Comparison of ENCODE assay signal across 10 cellular contexts in the genomic region with DNA sequence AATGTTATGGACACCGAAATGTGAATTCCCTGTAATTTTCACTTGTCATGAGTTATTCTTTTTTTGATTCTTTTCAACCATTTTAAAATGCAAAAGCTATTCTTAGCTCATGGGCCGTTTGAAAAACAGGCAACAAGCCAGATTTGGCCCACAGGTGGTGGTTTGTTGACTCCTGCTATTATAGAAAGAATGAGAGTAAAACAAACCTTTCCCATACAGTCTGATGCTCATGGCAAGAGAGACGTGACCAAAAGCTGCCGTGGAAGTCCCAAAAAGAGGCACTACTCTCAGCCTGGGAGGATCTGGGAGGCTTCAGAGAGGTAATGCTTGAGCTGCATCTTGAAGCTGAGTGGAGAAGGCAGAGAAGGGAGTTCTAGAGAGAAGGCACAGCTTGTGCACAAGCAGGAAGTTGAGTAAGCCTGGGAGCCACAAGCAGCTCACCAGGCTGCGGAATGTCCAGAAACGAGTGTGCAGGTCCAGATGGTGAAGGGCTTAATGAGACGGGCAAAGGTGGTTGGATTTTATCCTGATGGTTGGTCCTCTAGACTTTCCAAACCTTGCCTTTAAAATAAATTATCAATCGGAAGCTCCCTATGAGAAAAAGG. TPM values are rescaled to one million over a fixed set of nuclear protein-coding genes. Genes with fewer than 3 reads are reported as not detected.
A peak's percentile ranks its signal among the peaks of the same experiment; 100 is the strongest.
DNase-seq lines count a peak whose midpoint lies in the region; ATAC-seq, FAIRE-seq and TF ChIP-seq lines count a peak whose summit lies in the region.
"Had no signal": no experiment of that assay in that cellular context is flagged by ENCODE, and none has a peak within 500 bp of the region (broad histone marks: within the 10 kb centered on the region; RNA-seq: fewer than 3 reads in every experiment).

No MANE protein-coding gene starts in this region.

- H3K4me1 ChIP-seq in GM12878 (ENCODE audit: control insufficient read depth, insufficient read depth, low read length) (peaks cover 21% of the 10 kb centered on the region), PC-3 (ENCODE audit: insufficient read depth, low read length) (no peaks in the 10 kb centered on the region)

- H2AFZ ChIP-seq in GM12878 (ENCODE audit: control insufficient read depth, low read depth, low read length), result peak overlapping the region; percentile 68
- no peak overlapping the region for H2AFZ ChIP-seq in PC-3 (ENCODE audit: low read length)
- H2AFZ ChIP-seq: PC-9 had no signal

- H3K27me3 ChIP-seq in GM12878 (replicated peaks in 1 of 2; ENCODE audit: control insufficient read depth in 2 of 2, insufficient read depth in 2 of 2, low read length in 1 of 2) (no peaks in the 10 kb centered on the region), PC-3 (ENCODE audit: low read length) (peaks cover 61% of the 10 kb centered on the region)

- 4% methylated on average over 8 of the region's 8 CpGs for WGBS in GM12878 (ENCODE audit: insufficient coverage, insufficient replicate concordance, low lambda C conversion rate, missing lambda C conversion rate)

- peak; percentile 88 for ATAC-seq in HG03442 (IDR thresholded peaks at IDR 0.05; ENCODE audit: unreplicated experiment)
- peak; percentile 84 for ATAC-seq in GM12878
- ATAC-seq in PC-3, result no peak
- ATAC-seq: sciatic nerve had no signal

- H3K4me3 ChIP-seq in GM12864 (ENCODE audit: low read depth, low read length) (peak overlapping the region; percentile 1; the same call in 1 of the 2 replicates), GM12878 (peak overlapping the region; percentile 54; the same call in 1 of the 2 replicates), PC-3 (ENCODE audit: low read length) (no peak overlapping the region)
- H3K4me3 ChIP-seq: PC-9 had no signal

- no peaks in the 10 kb centered on the region for H4K20me1 ChIP-seq in GM12878 (ENCODE audit: control insufficient read depth, insufficient read depth)
- H4K20me1 ChIP-seq in PC-3 (ENCODE audit: low read length), result no peaks in the 10 kb centered on the region

- CTCF ChIA-PET in GM12878 (lab: Yijun Ruan, JAX), result interaction anchor here (0.5 to 1.8 kb wide), 10 partner anchors 12 to 297 kb away, joined by 3 to 8 read pairs (median 4); no protein-coding TSS in a partner anchor
- CTCF ChIA-PET in PC-3 (lab: Charles Lee), result no interaction called here

- H3K36me3 ChIP-seq in GM12878 (ENCODE audit: control insufficient read depth in 2 of 2, insufficient read depth in 2 of 2, low read length in 1 of 2) (no peaks in the 10 kb centered on the region), PC-3 (ENCODE audit: low read depth, low read length) (no peaks in the 10 kb centered on the region)

- RAD21 ChIA-PET in GM12878 (lab: Charles Lee; ENCODE audit: unreplicated experiment), result interaction anchor here (0.7 to 6.0 kb wide), 20 partner anchors 8 to 365 kb away, joined by 3 to 60 read pairs (median 4); a partner anchor contains a TSS

- FAIRE-seq in GM12878 (lab: Jason Lieb, UNC), result peak; percentile 91

- peak overlapping the region; percentile 83 for H3K27ac ChIP-seq in GM12878 (ENCODE audit: control insufficient read depth, insufficient read depth)
- H3K27ac ChIP-seq in PC-3 (ENCODE audit: low read length), result no peak overlapping the region
- H3K27ac ChIP-seq: PC-9 had no signal

- TF ChIP-seq CTCF in GM12864 (IDR thresholded peaks at IDR 0.05; ENCODE audit: low read depth, low read length, missing control alignments) (no peak), GM20000 (IDR thresholded peaks at IDR 0.05; ENCODE audit: extremely low read depth, missing control alignments) (no peak), GM12878 (IDR thresholded peaks at IDR 0.05 in 2 of 3, conservative IDR thresholded peaks at IDR 0.05 in 1 of 3; ENCODE audit: control insufficient read depth in 2 of 3, extremely low read depth in 1 of 3, insufficient read depth in 1 of 3, low read depth in 3 of 3, low read length in 3 of 3) (no peak), PC-3 (conservative IDR thresholded peaks at IDR 0.05; ENCODE audit: low read depth, low read length) (no peak)

- POLR2A ChIA-PET in GM12878 (lab: Charles Lee) (interaction anchor here (1.0 to 1.8 kb wide), 11 partner anchors 8 to 301 kb away, joined by 3 to 11 read pairs (median 4); no protein-coding TSS in a partner anchor), PC-3 (lab: Charles Lee; ENCODE audit: unreplicated experiment) (no interaction called here)

- peak overlapping the region; percentile 53 for H3K9ac ChIP-seq in GM12878 (ENCODE audit: control insufficient read depth, insufficient read depth, low read length)
- H3K9ac ChIP-seq in PC-3 (ENCODE audit: low read length), result no peak overlapping the region

- in situ Hi-C loops in GM12878 (cut with MboI), result no loop called here

- BruUV-seq in GM12878 (replicated peaks; lab: Mats Ljungman, UMichigan) (no TSS peak), PC-3 (replicated peaks; lab: Mats Ljungman, UMichigan) (no TSS peak)

- no peak for TF ChIP-seq EP300 in GM12878 (IDR thresholded peaks at IDR 0.05; ENCODE audit: borderline replicate concordance in 1 of 2, control insufficient read depth in 1 of 2, low read depth in 2 of 2, low read length in 2 of 2)

- TF ChIP-seq RAD21 in GM12878 (IDR thresholded peaks at IDR 0.05; ENCODE audit: insufficient read depth, low read depth, low read length), result no peak

- TF ChIP-seq POLR2A in GM12878 (IDR thresholded peaks at IDR 0.05; ENCODE audit: low read depth, low read length), result peak; percentile 51

- H3K9me2 ChIP-seq in PC-3 (replicated peaks; ENCODE audit: low read length), result no peaks in the 10 kb centered on the region

- SMC1A ChIA-PET in GM12878 (lab: Charles Lee; ENCODE audit: uncharacterized antibody, unreplicated experiment), result interaction anchor here (0.6 to 21.2 kb wide), 11 partner anchors 15 to 247 kb away, joined by 3 to 367 read pairs (median 4); no protein-coding TSS in a partner anchor

- H3F3A ChIP-seq in PC-3 (ENCODE audit: low read length, unreplicated experiment), result no peaks in the 10 kb centered on the region

- DNase-seq in GM12864 (ENCODE audit: low read depth) (no peak), GM20000 (ENCODE audit: low spot score) (peak; percentile 64), GM12878 (ENCODE audit: low read depth, low spot score) (peak; percentile 59), DMS114 treated with DMSO at 0.1 percent for 48 hours (lab: John Stamatoyannopoulos, UW; ENCODE audit: unreplicated experiment) (no peak), PC-3 (no peak)
- DNase-seq in stimulated activated naive CD4-positive, alpha-beta T cell treated with Interleukin-2 at 50 U/mL for 16 hours (lab: John Stamatoyannopoulos, UW), result no peak
- no peak for DNase-seq in activated naive CD4-positive, alpha-beta T cell treated with anti-CD3 and anti-CD28 coated beads, Interleukin-2, amount 50 U/mL, for 16 hours
- DNase-seq: PC-9 had no signal

- H3K4me2 ChIP-seq in GM12878 (ENCODE audit: control insufficient read depth, insufficient read depth) (peak overlapping the region; percentile 81), PC-3 (ENCODE audit: low read length) (no peak overlapping the region)
- H3K4me2 ChIP-seq: PC-9 had no signal

- H3K9me3 ChIP-seq in GM12878 (replicated peaks; ENCODE audit: control insufficient read depth, insufficient read depth, low read length), result no peaks in the 10 kb centered on the region; the same call in 2 of the 3 replicates
- no peaks in the 10 kb centered on the region for H3K9me3 ChIP-seq in PC-3 (ENCODE audit: low read length)

- H3K79me2 ChIP-seq in GM12878 (ENCODE audit: control insufficient read depth, insufficient read depth, low read length), result peaks cover 90% of the 10 kb centered on the region
- no peaks in the 10 kb centered on the region for H3K79me2 ChIP-seq in PC-3 (ENCODE audit: low read length)

- intact Hi-C loops in GM12878 (cut with micrococcal nuclease; ENCODE audit: unreplicated experiment) (no loop called here), PC-3 (cut with micrococcal nuclease) (no loop called here)

TF ChIP-seq in GM12878, 131 proteins besides CTCF, POLR2A, EP300 and RAD21 (continues in another document):
- TF ChIP-seq TAF1 (IDR thresholded peaks at IDR 0.05; ENCODE audit: borderline replicate concordance, low read depth, low read length) (peak; percentile 47; the same call in 1 of the 2 replicates), MEF2A (IDR thresholded peaks at IDR 0.05; ENCODE audit: insufficient read depth, low read depth, low read length) (peak; percentile 72), SMAD5 (IDR thresholded peaks at IDR 0.05; ENCODE audit: low read depth) (peak; percentile 52; the same call in 1 of the 2 replicates), PML (IDR thresholded peaks at IDR 0.05; ENCODE audit: low read length) (peak; percentile 70; the same call in 1 of the 2 replicates), MEF2B (IDR thresholded peaks at IDR 0.05; ENCODE audit: partially characterized antibody, poor library complexity, severe bottlenecking) (peak; percentile 21), ZNF622 (IDR thresholded peaks at IDR 0.05) (no peak), TCF3 (IDR thresholded peaks at IDR 0.05; ENCODE audit: borderline replicate concordance, insufficient read depth, low read depth, low read length) (peak; percentile 63; the same call in 1 of the 2 replicates), SUZ12 (IDR thresholded peaks at IDR 0.05; ENCODE audit: unreplicated experiment) (no peak)

RNA-seq across cellular contexts. Expression of a gene that starts 9.6 kb away (rescaled TPM):
- 343 and 360 TPM in 2 replicates for total RNA-seq in GM12878 (2013; cell fraction: nucleolus; rRNA removed)
- total RNA-seq in GM12878 (2014; rRNA removed) (29.4 and 31.9 TPM in 2 replicates), GM12878 (2014; rRNA removed; fragmentation: Illumina TruSeq; extraction: Trizol) (34.6 and 34.8 TPM in 2 replicates), GM12878 (2021) (35.2 and 36.4 TPM in 2 replicates), PC-3 (2014; rRNA removed) (0.15 TPM in 1 of 2 replicates, not detected in the other)
- 10.7 TPM for polyA plus RNA-seq in GM12878 (2011; ENCODE audit: low read depth)
- polyA plus RNA-seq in GM12878 (2011; rRNA removed) (41.2 and 47.8 TPM in 2 replicates), GM12878 (2014; fragmentation: Illumina TruSeq; extraction: Trizol) (29.5 and 33.2 TPM in 2 replicates), GM12878 (2014; fragmentation: Nextera tagmentation; extraction: Ambion mirVana) (1 to 10 TPM; 5.2 to 6.6 TPM), GM12878 (2014; rRNA removed) (17.8 and 19.8 TPM in 2 replicates), GM12878 (2016; fragmentation: Nextera tagmentation; extraction: Ambion mirVana) (1 to 10 TPM; 6.3 to 8.6 TPM)
- polyA plus RNA-seq in GM12878 (2011; cell fraction: cytosol; rRNA removed), result 20.9 and 21.4 TPM in 2 replicates
- 52.1 and 55.5 TPM in 2 replicates for polyA plus RNA-seq in GM12878 (2011; cell fraction: nucleus; rRNA removed)
- 13.0 and 18.3 TPM in 2 replicates for polyA plus RNA-seq in GM12878 (2012)
- polyA minus RNA-seq in GM12878 (2011; rRNA and poly(A)+ RNA removed), result 101 and 119 TPM in 2 replicates
- 21.5 and 24.2 TPM in 2 replicates for polyA minus RNA-seq in GM12878 (2011; cell fraction: cytosol; rRNA and poly(A)+ RNA removed)
- polyA minus RNA-seq in GM12878 (2011; cell fraction: nucleus; rRNA and poly(A)+ RNA removed), result 88.5 and 139 TPM in 2 replicates

Comparison
In these comparisons a context has a peak if more than half of its experiments do, and no peak if none do; other contexts are left out.
1. DNase-seq: peak in GM20000 (single experiment) and GM12878 (single experiment); none in GM12864 (single experiment), DMS114 treated with DMSO at 0.1 percent for 48 hours (single experiment), stimulated activated naive CD4-positive, alpha-beta T cell treated with Interleukin-2 at 50 U/mL for 16 hours (single experiment), activated naive CD4-positive, alpha-beta T cell treated with anti-CD3 and anti-CD28 coated beads, Interleukin-2, amount 50 U/mL, for 16 hours (single experiment) and PC-3 (single experiment).
2. RNA of a gene that starts 9.6 kb away (total RNA-seq): 29.4 to 360 TPM in GM12878; 0.15 TPM in PC-3; every median in the first group is over 10 times any median in the second.